ENCODE assay signal across 1 cellular context in the genomic region with DNA sequence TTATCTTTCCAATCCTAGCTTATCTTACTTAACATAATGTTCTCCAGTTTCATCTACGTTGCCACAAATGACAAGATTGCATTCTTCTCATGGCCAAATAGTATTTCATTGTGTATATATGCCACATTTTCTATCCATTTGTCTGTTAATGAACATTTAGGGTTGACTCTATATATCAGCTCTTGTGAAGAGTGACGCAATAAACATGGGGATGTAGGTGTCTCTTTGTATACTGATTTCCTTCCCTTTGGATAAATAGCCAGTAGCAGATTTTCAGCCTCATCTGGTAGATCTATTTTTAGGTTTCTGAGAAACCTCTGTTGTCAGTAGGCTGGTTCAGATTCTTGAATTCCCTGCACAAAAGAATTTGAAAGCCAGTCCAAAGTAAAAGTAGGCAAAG.
TF ChIP-seq lines count a peak whose summit lies in the region.

No MANE protein-coding gene starts in this region.

TF ChIP-seq in HepG2, 621 proteins besides CTCF, POLR2A, EP300 and RAD21 (continued from another document):
- TF ChIP-seq RARA (CRISPR knock-in tag; IDR thresholded peaks at IDR 0.05) = no peak
